In the genomic region with DNA sequence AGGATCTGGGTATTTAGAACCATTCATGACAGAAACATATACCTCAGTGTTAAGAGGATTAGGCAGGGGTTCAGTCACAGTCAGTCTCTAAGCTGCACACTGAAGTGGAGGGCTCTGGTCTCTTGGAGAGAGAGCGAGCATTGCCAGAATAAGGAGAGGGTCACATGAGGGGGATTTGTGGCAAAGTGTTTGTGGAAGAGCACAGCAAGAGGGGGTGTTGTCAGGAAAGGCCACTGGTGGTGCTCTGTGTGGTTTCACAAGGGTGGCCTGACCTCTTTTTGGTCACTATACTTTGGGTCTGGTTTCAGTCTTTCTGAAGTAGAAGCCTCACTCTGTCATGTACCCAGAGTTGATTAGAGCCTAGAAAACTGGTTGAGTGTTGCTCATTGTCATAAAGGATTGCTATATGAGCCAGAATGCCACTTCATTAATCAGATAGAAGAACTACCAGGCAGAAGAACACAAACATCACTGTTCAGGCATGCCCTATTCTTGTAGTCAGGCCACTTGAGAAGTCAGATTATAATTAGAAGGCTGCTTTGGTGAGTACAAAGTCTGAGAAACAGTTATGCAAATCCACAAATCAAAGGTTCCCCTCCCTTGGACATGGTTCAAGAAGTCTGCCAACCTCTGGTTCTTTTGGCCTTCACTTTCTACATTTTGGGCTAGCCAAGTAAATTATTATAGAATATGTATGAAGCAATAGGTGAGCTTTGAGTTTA, we compare ENCODE assay signal across 10 cellular contexts. TPM values are rescaled to one million over a fixed set of nuclear protein-coding genes. Genes with fewer than 3 reads are reported as not detected.
DNase-seq lines count a peak whose midpoint lies in the region; ATAC-seq and TF ChIP-seq lines count a peak whose summit lies in the region.
"Had no signal": no experiment of that assay in that cellular context is flagged by ENCODE, and none has a peak within 500 bp of the region (broad histone marks: within the 10 kb centered on the region; RNA-seq: fewer than 3 reads in every experiment).

No MANE protein-coding gene starts in this region.

- WGBS in thymus = 98% methylated on average over 1 of the region's 1 CpG

- no peaks in the 10 kb centered on the region for H3K27me3 Mint-ChIP-seq in activated CD8-positive, alpha-beta T cell treated with anti-CD3 and anti-CD28 coated beads for 36 hours
- H3K27me3 Mint-ChIP-seq in activated CD8-positive, alpha-beta T cell treated with anti-CD3 and anti-CD28 coated beads, Interleukin-2, amount 10 ng/mL, durations not matched to agents 7 days and 5 days (ENCODE audit: low read depth) = no peaks in the 10 kb centered on the region
- no peaks in the 10 kb centered on the region for H3K27me3 Mint-ChIP-seq in brain
- H3K27me3 Mint-ChIP-seq: activated naive CD8-positive, alpha-beta T cell treated with anti-CD3 and anti-CD28 coated beads, Interleukin-2, amount 10 ng/mL, durations not matched to agents 7 days and 5 days had no signal

- no peak for ATAC-seq in activated CD8-positive, alpha-beta T cell treated with anti-CD3 and anti-CD28 coated beads for 36 hours
- ATAC-seq in activated CD8-positive, alpha-beta T cell treated with anti-CD3 and anti-CD28 coated beads, Interleukin-2, amount 10 ng/mL, durations not matched to agents 7 days and 5 days = no peak
- ATAC-seq in HG03103 (IDR thresholded peaks at IDR 0.05; ENCODE audit: low read depth, unreplicated experiment) = peak; percentile 82

- intact Hi-C loops in activated CD8-positive, alpha-beta T cell treated with anti-CD3 and anti-CD28 coated beads for 36 hours (cut with micrococcal nuclease) = no loop called here

- no peak for TF ChIP-seq CTCF in activated CD8-positive, alpha-beta T cell treated with anti-CD3 and anti-CD28 coated beads for 36 hours (IDR thresholded peaks at IDR 0.05)
- no peak for TF ChIP-seq CTCF in brain (conservative IDR thresholded peaks at IDR 0.05)

- H3K27me3 ChIP-seq in thymus (ENCODE audit: control insufficient read depth, insufficient read depth) = no peaks in the 10 kb centered on the region

- H3K4me3 ChIP-seq in thymus (ENCODE audit: low read length) = no peak overlapping the region

- H3K4me3 Mint-ChIP-seq in activated CD8-positive, alpha-beta T cell treated with anti-CD3 and anti-CD28 coated beads for 36 hours = no peak overlapping the region
- no peak overlapping the region for H3K4me3 Mint-ChIP-seq in activated CD8-positive, alpha-beta T cell treated with anti-CD3 and anti-CD28 coated beads, Interleukin-2, amount 10 ng/mL, durations not matched to agents 7 days and 5 days
- H3K4me3 Mint-ChIP-seq in brain = peak overlapping the region in 1 of 5 experiments; percentile 28
- H3K4me3 Mint-ChIP-seq: activated naive CD8-positive, alpha-beta T cell treated with anti-CD3 and anti-CD28 coated beads, Interleukin-2, amount 10 ng/mL, durations not matched to agents 7 days and 5 days; neural crest cell had no signal

- no peaks in the 10 kb centered on the region for H3K4me1 ChIP-seq in thymus (ENCODE audit: control insufficient read depth, insufficient read depth, low read length)

- CTCF ChIA-PET in activated CD8-positive, alpha-beta T cell treated with anti-CD3 and anti-CD28 coated beads for 36 hours (lab: Charles Lee) = interaction anchor here (1.4 kb wide), 1 partner anchor 60 kb away, joined by 3 read pairs; a partner anchor contains a TSS
- CTCF ChIA-PET in activated CD8-positive, alpha-beta T cell treated with anti-CD3 and anti-CD28 coated beads, Interleukin-2, amount 10 ng/mL, durations not matched to agents 7 days and 5 days (lab: Charles Lee) = interaction anchor here (1.0 kb wide), 1 partner anchor 8 kb away, joined by 3 read pairs; no protein-coding TSS in a partner anchor

- H3K36me3 Mint-ChIP-seq in activated CD8-positive, alpha-beta T cell treated with anti-CD3 and anti-CD28 coated beads for 36 hours (ENCODE audit: low read depth) = peaks cover 4% of the 10 kb centered on the region
- peaks cover 36% of the 10 kb centered on the region for H3K36me3 Mint-ChIP-seq in activated CD8-positive, alpha-beta T cell treated with anti-CD3 and anti-CD28 coated beads, Interleukin-2, amount 10 ng/mL, durations not matched to agents 7 days and 5 days (ENCODE audit: low read depth)
- H3K36me3 Mint-ChIP-seq in brain = peaks cover 29% of the 10 kb centered on the region

- POLR2A ChIA-PET in activated CD8-positive, alpha-beta T cell treated with anti-CD3 and anti-CD28 coated beads for 36 hours (lab: Charles Lee) = no interaction called here
- POLR2A ChIA-PET in activated CD8-positive, alpha-beta T cell treated with anti-CD3 and anti-CD28 coated beads, Interleukin-2, amount 10 ng/mL, durations not matched to agents 7 days and 5 days (lab: Charles Lee) = no interaction called here

- peaks cover 4% of the 10 kb centered on the region for H3K4me1 Mint-ChIP-seq in activated CD8-positive, alpha-beta T cell treated with anti-CD3 and anti-CD28 coated beads for 36 hours (ENCODE audit: low read depth)
- peaks cover 13% of the 10 kb centered on the region for H3K4me1 Mint-ChIP-seq in activated CD8-positive, alpha-beta T cell treated with anti-CD3 and anti-CD28 coated beads, Interleukin-2, amount 10 ng/mL, durations not matched to agents 7 days and 5 days (ENCODE audit: low read depth)
- H3K4me1 Mint-ChIP-seq in brain = peaks cover 36% of the 10 kb centered on the region

- no peaks in the 10 kb centered on the region for H3K9me3 Mint-ChIP-seq in activated CD8-positive, alpha-beta T cell treated with anti-CD3 and anti-CD28 coated beads for 36 hours
- no peaks in the 10 kb centered on the region for H3K9me3 Mint-ChIP-seq in activated CD8-positive, alpha-beta T cell treated with anti-CD3 and anti-CD28 coated beads, Interleukin-2, amount 10 ng/mL, durations not matched to agents 7 days and 5 days (ENCODE audit: insufficient read depth)
- H3K9me3 Mint-ChIP-seq in brain = no peaks in the 10 kb centered on the region
- H3K9me3 Mint-ChIP-seq: activated naive CD8-positive, alpha-beta T cell treated with anti-CD3 and anti-CD28 coated beads, Interleukin-2, amount 10 ng/mL, durations not matched to agents 7 days and 5 days; neural crest cell had no signal

- DNase-seq in activated CD8-positive, alpha-beta T cell treated with anti-CD3 and anti-CD28 coated beads for 36 hours = no peak
- no peak for DNase-seq in activated CD8-positive, alpha-beta T cell treated with anti-CD3 and anti-CD28 coated beads, Interleukin-2, amount 10 ng/mL, durations not matched to agents 7 days and 5 days
- DNase-seq in Ammon's horn (ENCODE audit: low spot score) (no peak), SW 1271 (lab: John Stamatoyannopoulos, UW) (no peak), COLO668 (lab: John Stamatoyannopoulos, UW; ENCODE audit: unreplicated experiment) (no peak)
- DNase-seq: activated naive CD8-positive, alpha-beta T cell treated with anti-CD3 and anti-CD28 coated beads, Interleukin-2, amount 10 ng/mL, durations not matched to agents 7 days and 5 days had no signal

- peak overlapping the region; percentile 31 for H3K27ac ChIP-seq in thymus (ENCODE audit: low read depth)

- no peaks in the 10 kb centered on the region for H3K9me3 ChIP-seq in thymus (ENCODE audit: control insufficient read depth)

- H3K27ac Mint-ChIP-seq in activated CD8-positive, alpha-beta T cell treated with anti-CD3 and anti-CD28 coated beads for 36 hours = peak overlapping the region; percentile 37
- H3K27ac Mint-ChIP-seq in activated CD8-positive, alpha-beta T cell treated with anti-CD3 and anti-CD28 coated beads, Interleukin-2, amount 10 ng/mL, durations not matched to agents 7 days and 5 days = no peak overlapping the region
- H3K27ac Mint-ChIP-seq in brain = peak overlapping the region in 4 of 5 experiments; percentile 25 to 85 (median 59)
- H3K27ac Mint-ChIP-seq: activated naive CD8-positive, alpha-beta T cell treated with anti-CD3 and anti-CD28 coated beads, Interleukin-2, amount 10 ng/mL, durations not matched to agents 7 days and 5 days had no signal

- H3K36me3 ChIP-seq in thymus (ENCODE audit: control insufficient read depth, insufficient read depth) = peaks cover 2% of the 10 kb centered on the region

RNA-seq across cellular contexts. Expression of a gene that starts 8.4 kb away (rescaled TPM):
- total RNA-seq in activated CD8-positive, alpha-beta T cell treated with anti-CD3 and anti-CD28 coated beads for 36 hours = 10 to 100 TPM; 14.2 to 16.5 TPM
- total RNA-seq in activated CD8-positive, alpha-beta T cell treated with anti-CD3 and anti-CD28 coated beads, Interleukin-2, amount 10 ng/mL, durations not matched to agents 7 days and 5 days = 10 to 100 TPM; 22.1 to 23.9 TPM
- polyA plus RNA-seq in brain (ENCODE audit: insufficient read depth, low read depth, low replicate concordance) (15.9 TPM), thymus (12.1 TPM)

RNA-seq across cellular contexts. Expression of a gene that starts 30.2 kb away (rescaled TPM):
- 10 to 100 TPM; 10.8 to 12.2 TPM for total RNA-seq in activated CD8-positive, alpha-beta T cell treated with anti-CD3 and anti-CD28 coated beads for 36 hours
- total RNA-seq in activated CD8-positive, alpha-beta T cell treated with anti-CD3 and anti-CD28 coated beads, Interleukin-2, amount 10 ng/mL, durations not matched to agents 7 days and 5 days = 1 to 10 TPM; 3.5 to 5.2 TPM
- polyA plus RNA-seq in brain (ENCODE audit: insufficient read depth, low read depth, low replicate concordance) (4.1 TPM), thymus (6.1 TPM)

RNA-seq across cellular contexts. Expression of a gene that starts 30.6 kb away (rescaled TPM):
- total RNA-seq in activated CD8-positive, alpha-beta T cell treated with anti-CD3 and anti-CD28 coated beads for 36 hours = 10 to 100 TPM; 47.1 to 58.4 TPM
- 10 to 100 TPM; 45.9 to 49.9 TPM for total RNA-seq in activated CD8-positive, alpha-beta T cell treated with anti-CD3 and anti-CD28 coated beads, Interleukin-2, amount 10 ng/mL, durations not matched to agents 7 days and 5 days
- polyA plus RNA-seq in brain (ENCODE audit: insufficient read depth, low read depth, low replicate concordance) = 2.5 TPM
- polyA plus RNA-seq in thymus = 41.8 TPM
